ENCODE assay signal across 10 cellular contexts in genomic region chr2:112182581-112183034, GRCh38. TPM values are rescaled to one million over a fixed set of nuclear protein-coding genes. Genes with fewer than 3 reads are reported as not detected.
A peak's percentile ranks its signal among the peaks of the same experiment; 100 is the strongest.
DNase-seq lines count a peak whose midpoint lies in the region; ATAC-seq and TF ChIP-seq lines count a peak whose summit lies in the region.
"Had no signal": no experiment of that assay in that cellular context is flagged by ENCODE, and none has a peak within 500 bp of the region (broad histone marks: within the 10 kb centered on the region; RNA-seq: fewer than 3 reads in every experiment).

No MANE protein-coding gene starts in this region.

- no peak overlapping the region for H3K27ac ChIP-seq in foreskin keratinocyte
- H3K27ac ChIP-seq: esophagus muscularis mucosa had no signal

- ATAC-seq in stimulated activated memory B cell treated with anti-CD40 and anti-IgM and Interleukin-4, amounts not matched to agents 10 μg/mL and 1 μg/mL and 100 μg/mL, for 72 hours, result peak; percentile 62
- ATAC-seq in HG03354 (IDR thresholded peaks at IDR 0.05; ENCODE audit: poor library complexity, severe bottlenecking, unreplicated experiment) (no peak), foreskin keratinocyte (no peak)

- H3K9me3 Mint-ChIP-seq in activated naive CD4-positive, alpha-beta T cell treated with anti-CD3 and anti-CD28 coated beads, Interleukin-2, amount 10 ng/mL, durations not matched to agents 7 days and 5 days, result no peaks in the 10 kb centered on the region
- no peaks in the 10 kb centered on the region for H3K9me3 Mint-ChIP-seq in stimulated activated memory B cell treated with anti-CD40 and anti-IgM and Interleukin-4, amounts not matched to agents 10 μg/mL and 1 μg/mL and 100 μg/mL, for 72 hours

- CTCF ChIA-PET in activated naive CD4-positive, alpha-beta T cell treated with anti-CD3 and anti-CD28 coated beads, Interleukin-2, amount 10 ng/mL, durations not matched to agents 7 days and 5 days (lab: Charles Lee), result interaction anchor here (0.7 to 1.5 kb wide), 8 partner anchors 11 to 77 kb away, joined by 3 to 9 read pairs (median 4); no protein-coding TSS in a partner anchor

- H3K4me1 Mint-ChIP-seq in activated naive CD4-positive, alpha-beta T cell treated with anti-CD3 and anti-CD28 coated beads, Interleukin-2, amount 10 ng/mL, durations not matched to agents 7 days and 5 days, result peaks cover 62% of the 10 kb centered on the region
- peaks cover 18% of the 10 kb centered on the region for H3K4me1 Mint-ChIP-seq in stimulated activated memory B cell treated with anti-CD40 and anti-IgM and Interleukin-4, amounts not matched to agents 10 μg/mL and 1 μg/mL and 100 μg/mL, for 72 hours

- H3K27me3 Mint-ChIP-seq in activated naive CD4-positive, alpha-beta T cell treated with anti-CD3 and anti-CD28 coated beads, Interleukin-2, amount 10 ng/mL, durations not matched to agents 7 days and 5 days, result no peaks in the 10 kb centered on the region
- peaks cover 32% of the 10 kb centered on the region for H3K27me3 Mint-ChIP-seq in stimulated activated memory B cell treated with anti-CD40 and anti-IgM and Interleukin-4, amounts not matched to agents 10 μg/mL and 1 μg/mL and 100 μg/mL, for 72 hours

- peak overlapping the region; percentile 79 for H3K4me3 Mint-ChIP-seq in activated naive CD4-positive, alpha-beta T cell treated with anti-CD3 and anti-CD28 coated beads, Interleukin-2, amount 10 ng/mL, durations not matched to agents 7 days and 5 days
- H3K4me3 Mint-ChIP-seq in stimulated activated memory B cell treated with anti-CD40 and anti-IgM and Interleukin-4, amounts not matched to agents 10 μg/mL and 1 μg/mL and 100 μg/mL, for 72 hours, result no peak overlapping the region

- DNase-seq in NCI-H1417 (lab: John Stamatoyannopoulos, UW) (peak; percentile 90 to 98 (median 91)), SHP77 treated with DMSO at 0.1 percent for 48 hours (lab: John Stamatoyannopoulos, UW) (peak; percentile 89), ecto neural progenitor cell (ENCODE audit: low spot score) (no peak), hypothalamus (lab: John Stamatoyannopoulos, UW) (no peak), foreskin keratinocyte (no peak)
- DNase-seq in activated naive CD4-positive, alpha-beta T cell treated with anti-CD3 and anti-CD28 coated beads, Interleukin-2, amount 10 ng/mL, durations not matched to agents 7 days and 5 days, result peak; percentile 58
- DNase-seq: mesenchymal stem cell had no signal

- H3K27ac Mint-ChIP-seq in activated naive CD4-positive, alpha-beta T cell treated with anti-CD3 and anti-CD28 coated beads, Interleukin-2, amount 10 ng/mL, durations not matched to agents 7 days and 5 days, result peak overlapping the region; percentile 90
- H3K27ac Mint-ChIP-seq in stimulated activated memory B cell treated with anti-CD40 and anti-IgM and Interleukin-4, amounts not matched to agents 10 μg/mL and 1 μg/mL and 100 μg/mL, for 72 hours, result no peak overlapping the region

- H3K4me1 ChIP-seq in foreskin keratinocyte, result no peaks in the 10 kb centered on the region

- H3K36me3 Mint-ChIP-seq in activated naive CD4-positive, alpha-beta T cell treated with anti-CD3 and anti-CD28 coated beads, Interleukin-2, amount 10 ng/mL, durations not matched to agents 7 days and 5 days, result peaks cover 19% of the 10 kb centered on the region
- no peaks in the 10 kb centered on the region for H3K36me3 Mint-ChIP-seq in stimulated activated memory B cell treated with anti-CD40 and anti-IgM and Interleukin-4, amounts not matched to agents 10 μg/mL and 1 μg/mL and 100 μg/mL, for 72 hours

- TF ChIP-seq CTCF in foreskin keratinocyte (conservative IDR thresholded peaks at IDR 0.05), result no peak

- peaks cover 49% of the 10 kb centered on the region for H3K27me3 ChIP-seq in foreskin keratinocyte

RNA-seq across cellular contexts. Expression of gene FBLN7, which starts 44.4 kb away (rescaled TPM):
- total RNA-seq in foreskin keratinocyte, result 0.04 and 0.07 TPM in 2 replicates
- 0.10 and 0.16 TPM in 2 replicates for polyA plus RNA-seq in foreskin keratinocyte

Comparison
In these comparisons a context has a peak if more than half of its experiments do, and no peak if none do; other contexts are left out.
1. DNase-seq: peak in NCI-H1417 (3 of 3), SHP77 treated with DMSO at 0.1 percent for 48 hours (single experiment) and activated naive CD4-positive, alpha-beta T cell treated with anti-CD3 and anti-CD28 coated beads, Interleukin-2, amount 10 ng/mL, durations not matched to agents 7 days and 5 days (single experiment); none in ecto neural progenitor cell (single experiment), hypothalamus (0 of 51) and foreskin keratinocyte (0 of 2).